In the genomic region with DNA sequence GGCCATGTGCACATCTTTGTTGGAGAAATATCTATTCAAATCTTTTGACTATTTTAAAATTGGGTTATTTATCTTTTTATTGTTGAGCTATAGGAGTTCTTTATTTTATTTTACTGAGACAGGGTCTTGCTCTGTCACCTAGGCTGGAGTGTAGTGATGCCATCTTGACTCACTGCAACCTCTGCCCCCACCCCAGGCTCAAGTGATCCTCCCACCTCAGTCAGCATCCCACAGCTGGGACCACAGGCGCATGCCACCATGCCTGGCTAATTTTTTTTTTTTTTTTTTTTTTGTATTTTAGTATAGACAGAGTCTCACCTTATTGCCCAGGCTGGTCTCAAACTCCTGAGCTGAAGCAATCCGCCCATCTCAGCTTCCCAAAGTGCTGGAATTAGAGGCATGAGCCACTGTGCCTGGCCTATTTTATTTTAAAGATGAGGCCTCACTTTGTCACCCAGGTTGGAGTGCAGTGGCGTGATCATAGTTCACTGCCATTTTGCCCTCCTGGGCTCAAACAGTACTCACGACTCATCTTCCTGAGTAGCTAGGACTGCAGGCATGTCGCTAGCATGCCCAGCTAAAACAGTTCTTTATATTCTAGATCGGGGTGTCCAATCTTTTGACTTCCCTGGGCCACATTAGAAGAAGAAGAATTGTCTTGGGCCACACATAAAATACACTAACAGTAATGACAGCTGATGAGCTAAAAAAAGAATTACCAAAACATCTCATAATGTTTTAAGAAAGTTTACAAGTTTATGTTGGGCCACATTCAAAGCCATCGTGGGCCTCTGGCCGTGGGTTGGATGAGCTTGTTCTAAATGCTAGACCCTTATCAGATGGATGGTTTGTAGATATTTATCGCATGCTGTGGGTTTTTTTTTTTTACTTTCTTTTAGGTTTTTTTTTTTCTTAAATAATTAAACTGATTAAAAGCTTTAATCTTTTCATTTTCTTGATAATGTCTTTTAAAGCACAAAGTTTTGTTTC, we compare ENCODE assay signal across 1 cellular context.
TF ChIP-seq lines count a peak whose summit lies in the region.

No MANE protein-coding gene starts in this region.

TF ChIP-seq in HCT116, 20 proteins besides CTCF, POLR2A, EP300 and RAD21 (continued from another document):
- TF ChIP-seq, protein P1, sequence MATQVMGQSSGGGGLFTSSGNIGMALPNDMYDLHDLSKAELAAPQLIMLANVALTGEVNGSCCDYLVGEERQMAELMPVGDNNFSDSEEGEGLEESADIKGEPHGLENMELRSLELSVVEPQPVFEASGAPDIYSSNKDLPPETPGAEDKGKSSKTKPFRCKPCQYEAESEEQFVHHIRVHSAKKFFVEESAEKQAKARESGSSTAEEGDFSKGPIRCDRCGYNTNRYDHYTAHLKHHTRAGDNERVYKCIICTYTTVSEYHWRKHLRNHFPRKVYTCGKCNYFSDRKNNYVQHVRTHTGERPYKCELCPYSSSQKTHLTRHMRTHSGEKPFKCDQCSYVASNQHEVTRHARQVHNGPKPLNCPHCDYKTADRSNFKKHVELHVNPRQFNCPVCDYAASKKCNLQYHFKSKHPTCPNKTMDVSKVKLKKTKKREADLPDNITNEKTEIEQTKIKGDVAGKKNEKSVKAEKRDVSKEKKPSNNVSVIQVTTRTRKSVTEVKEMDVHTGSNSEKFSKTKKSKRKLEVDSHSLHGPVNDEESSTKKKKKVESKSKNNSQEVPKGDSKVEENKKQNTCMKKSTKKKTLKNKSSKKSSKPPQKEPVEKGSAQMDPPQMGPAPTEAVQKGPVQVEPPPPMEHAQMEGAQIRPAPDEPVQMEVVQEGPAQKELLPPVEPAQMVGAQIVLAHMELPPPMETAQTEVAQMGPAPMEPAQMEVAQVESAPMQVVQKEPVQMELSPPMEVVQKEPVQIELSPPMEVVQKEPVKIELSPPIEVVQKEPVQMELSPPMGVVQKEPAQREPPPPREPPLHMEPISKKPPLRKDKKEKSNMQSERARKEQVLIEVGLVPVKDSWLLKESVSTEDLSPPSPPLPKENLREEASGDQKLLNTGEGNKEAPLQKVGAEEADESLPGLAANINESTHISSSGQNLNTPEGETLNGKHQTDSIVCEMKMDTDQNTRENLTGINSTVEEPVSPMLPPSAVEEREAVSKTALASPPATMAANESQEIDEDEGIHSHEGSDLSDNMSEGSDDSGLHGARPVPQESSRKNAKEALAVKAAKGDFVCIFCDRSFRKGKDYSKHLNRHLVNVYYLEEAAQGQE (IDR thresholded peaks at IDR 0.05; ENCODE audit: low read depth) = no peak
